16 cellular contexts compared by ENCODE assay signal in genomic region chr7:39969431-39969830, GRCh38. TPM values are rescaled to one million over a fixed set of nuclear protein-coding genes. Genes with fewer than 3 reads are reported as not detected.
DNase-seq lines count a peak whose midpoint lies in the region; ATAC-seq, FAIRE-seq and TF ChIP-seq lines count a peak whose summit lies in the region.
"Had no signal": no experiment of that assay in that cellular context is flagged by ENCODE, and none has a peak within 500 bp of the region (broad histone marks: within the 10 kb centered on the region; RNA-seq: fewer than 3 reads in every experiment).

No MANE protein-coding gene starts in this region.

- H3K14ac ChIP-seq in mesenchymal stem cell (ENCODE audit: low read length in 2 of 2) = no peak overlapping the region

- no peak for TF ChIP-seq CTCF in astrocyte (IDR thresholded peaks at IDR 0.05; ENCODE audit: insufficient read depth, low read depth, low read length)

- H3K27ac ChIP-seq in BLaER1 (no peak overlapping the region; the same call in 1 of the 2 replicates), astrocyte (ENCODE audit: low read depth, low read length) (no peak overlapping the region), mesenchymal stem cell (ENCODE audit: low read length, poor library complexity, severe bottlenecking) (no peak overlapping the region)
- H3K27ac ChIP-seq: prostate gland had no signal

- peaks cover 10% of the 10 kb centered on the region for H3K4me1 Mint-ChIP-seq in astrocyte (ENCODE audit: low read depth, unreplicated experiment)

- no peaks in the 10 kb centered on the region for H3K27me3 ChIP-seq in BLaER1
- no peaks in the 10 kb centered on the region for H3K27me3 ChIP-seq in astrocyte (ENCODE audit: insufficient read depth, low read length)
- H3K27me3 ChIP-seq in mesenchymal stem cell (ENCODE audit: control insufficient read depth in 1 of 2, insufficient read depth in 1 of 2, low read length in 2 of 2) = no peaks in the 10 kb centered on the region
- H3K27me3 ChIP-seq: body of pancreas had no signal

- H4K8ac ChIP-seq in mesenchymal stem cell (ENCODE audit: low read length) = no peak overlapping the region

- no peak overlapping the region for H4K91ac ChIP-seq in mesenchymal stem cell (ENCODE audit: low read length)

- no peak overlapping the region for H3K23ac ChIP-seq in mesenchymal stem cell (ENCODE audit: low read length in 2 of 2)

- H4K20me1 ChIP-seq in BLaER1 (peaks cover 40% of the 10 kb centered on the region), astrocyte (ENCODE audit: insufficient read depth, low read length) (peaks cover 84% of the 10 kb centered on the region)

- no peak for ATAC-seq in GM18868 (IDR thresholded peaks at IDR 0.05; ENCODE audit: unreplicated experiment)
- ATAC-seq: activated CD4-positive, CD25-positive, alpha-beta regulatory T cell treated with anti-CD3 and anti-CD28 coated beads, Interleukin-2, amount 50 U/mL, for 24 hours; body of pancreas had no signal

- no peak overlapping the region for H2BK120ac ChIP-seq in mesenchymal stem cell (ENCODE audit: low read depth, low read length)

- no peak overlapping the region for H2BK5ac ChIP-seq in mesenchymal stem cell (ENCODE audit: low read depth, low read length, poor library complexity, severe bottlenecking)

- H3K36me3 ChIP-seq in BLaER1 = peaks cover 19% of the 10 kb centered on the region
- H3K36me3 ChIP-seq in astrocyte (ENCODE audit: insufficient read depth, low read length) = no peaks in the 10 kb centered on the region
- H3K36me3 ChIP-seq in mesenchymal stem cell (ENCODE audit: control insufficient read depth in 1 of 2, insufficient read depth in 2 of 2, low read depth in 1 of 2, low read length in 2 of 2) = no peaks in the 10 kb centered on the region
- H3K36me3 ChIP-seq: prostate gland had no signal

- H3K27me3 Mint-ChIP-seq in astrocyte (ENCODE audit: low read depth, unreplicated experiment) = no peaks in the 10 kb centered on the region

- peaks cover 7% of the 10 kb centered on the region for H3K36me3 Mint-ChIP-seq in astrocyte (ENCODE audit: low read depth, unreplicated experiment)

- no peaks in the 10 kb centered on the region for H3K9me3 Mint-ChIP-seq in astrocyte (ENCODE audit: unreplicated experiment)

- peaks cover 87% of the 10 kb centered on the region for H3K79me2 ChIP-seq in astrocyte (ENCODE audit: insufficient read depth, low read length)

- H2AFZ ChIP-seq in astrocyte (ENCODE audit: low read depth, low read length) = no peak overlapping the region
- no peak overlapping the region for H2AFZ ChIP-seq in mesenchymal stem cell (ENCODE audit: low read depth, low read length)

- H2BK15ac ChIP-seq in mesenchymal stem cell (ENCODE audit: low read depth, poor library complexity, severe bottlenecking) = no peak overlapping the region

- peak overlapping the region; percentile 8 for H3K27ac Mint-ChIP-seq in astrocyte (ENCODE audit: unreplicated experiment)

- H3K4me3 Mint-ChIP-seq in astrocyte (ENCODE audit: unreplicated experiment) = no peak overlapping the region

- H3K4me2 ChIP-seq in BLaER1 (peak overlapping the region; percentile 65), astrocyte (ENCODE audit: low read length) (no peak overlapping the region), mesenchymal stem cell (ENCODE audit: low read length, poor library complexity, severe bottlenecking) (no peak overlapping the region)

- H3K9me3 ChIP-seq in BLaER1 = peaks cover 35% of the 10 kb centered on the region
- H3K9me3 ChIP-seq in astrocyte (ENCODE audit: insufficient read depth, low read depth, low read length) = no peaks in the 10 kb centered on the region
- H3K9me3 ChIP-seq in mesenchymal stem cell (ENCODE audit: control insufficient read depth, low read length) = no peaks in the 10 kb centered on the region
- H3K9me3 ChIP-seq: body of pancreas, prostate gland had no signal

- H3K4me1 ChIP-seq in BLaER1 (peaks cover 59% of the 10 kb centered on the region), astrocyte (ENCODE audit: insufficient read depth, low read length) (no peaks in the 10 kb centered on the region), mesenchymal stem cell (ENCODE audit: control insufficient read depth, insufficient read depth, low read depth, low read length) (peaks cover 3% of the 10 kb centered on the region)
- H3K4me1 ChIP-seq: prostate gland had no signal

- H2AK5ac ChIP-seq in mesenchymal stem cell (ENCODE audit: low read length, severe bottlenecking) = no peak overlapping the region

- H2BK12ac ChIP-seq in mesenchymal stem cell (ENCODE audit: low read length in 2 of 2) = no peak overlapping the region

- no peaks in the 10 kb centered on the region for H3K79me1 ChIP-seq in mesenchymal stem cell (replicated peaks; ENCODE audit: low read length, poor library complexity, severe bottlenecking)

- H3K4me3 ChIP-seq in BLaER1 (no peak overlapping the region), astrocyte (ENCODE audit: insufficient read depth, low read depth, low read length) (no peak overlapping the region), mesenchymal stem cell (ENCODE audit: insufficient read depth in 1 of 2, low read depth in 1 of 2, low read length in 2 of 2) (no peak overlapping the region)
- H3K4me3 ChIP-seq: body of pancreas, prostate gland had no signal

- FAIRE-seq in astrocyte (lab: Jason Lieb, UNC) = no peak

- H3K9ac ChIP-seq in BLaER1 (no peak overlapping the region), astrocyte (ENCODE audit: low read length) (no peak overlapping the region), mesenchymal stem cell (ENCODE audit: low read length) (no peak overlapping the region)

- H3K4ac ChIP-seq in mesenchymal stem cell (ENCODE audit: low read depth in 1 of 2, low read length in 2 of 2) = no peak overlapping the region

- WGBS in mesenchymal stem cell = 100% methylated on average over 1 of the region's 1 CpG

- no peak overlapping the region for H3K18ac ChIP-seq in mesenchymal stem cell (ENCODE audit: low read depth in 1 of 2, low read length in 2 of 2)

- peak; percentile 19 for DNase-seq in EL
- DNase-seq in astrocyte (ENCODE audit: low read depth) = no peak
- peak; percentile 24 for DNase-seq in mesenchymal stem cell
- DNase-seq in activated gamma-delta T cell treated with Interleukin-2 at 50 U/mL for 16 hours = no peak
- DNase-seq in putamen (ENCODE audit: low spot score) = no peak
- no peak for DNase-seq in superior temporal gyrus (ENCODE audit: extremely low spot score)
- DNase-seq: body of pancreas; effector CD4-positive, alpha-beta T cell; GF-D8; midbrain; NCI-H1417 treated with DMSO at 0.1 percent for 48 hours; NCI-H446 treated with DMSO at 0.1 percent for 48 hours had no signal

RNA-seq across cellular contexts. Expression of gene CDK13, which starts 19.4 kb away (rescaled TPM):
- total RNA-seq in astrocyte = 43.7 and 45.3 TPM in 2 replicates
- 22.4 TPM for polyA plus RNA-seq in mesenchymal stem cell (2013, experiment 1 of 2)
- 21.1 TPM for polyA plus RNA-seq in mesenchymal stem cell (2013, experiment 2 of 2)

Comparison
In these comparisons a context has a peak if more than half of its experiments do, and no peak if none do; other contexts are left out.
1. DNase-seq: peak in EL (single experiment) and mesenchymal stem cell (single experiment); none in astrocyte (single experiment), activated gamma-delta T cell treated with Interleukin-2 at 50 U/mL for 16 hours (single experiment), putamen (single experiment) and superior temporal gyrus (single experiment).